In genomic region chr15:64792282-64792681, GRCh38 we compare ENCODE assay signal across 24 cellular contexts. TPM values are rescaled to one million over a fixed set of nuclear protein-coding genes. Genes with fewer than 3 reads are reported as not detected.
"Had no signal": no experiment of that assay in that cellular context is flagged by ENCODE, and none has a peak within 500 bp of the region (broad histone marks: within the 10 kb centered on the region; RNA-seq: fewer than 3 reads in every experiment).

No MANE protein-coding gene starts in this region.

- H3K27me3 ChIP-seq: breast epithelium had no signal

- H3K9me3 Mint-ChIP-seq: activated CD8-positive, alpha-beta T cell treated with anti-CD3 and anti-CD28 coated beads for 36 hours; activated naive CD8-positive, alpha-beta T cell treated with anti-CD3 and anti-CD28 coated beads, Interleukin-2, amount 10 ng/mL, durations not matched to agents 7 days and 5 days; activated T-cell treated with anti-CD3 and anti-CD28 coated beads, Interleukin-2, amount 50 U/mL, for 24 hours; activated T-helper 2 cell treated with anti-CD3 and anti-CD28 coated beads, Interferon-gamma antibody, Interleukin-2, Interleukin-4, amounts not matched to agents 10 μg/mL and 5 μg/mL and 100 μg/mL, durations not matched to agents 14 hours and 24 hours and 36 hours; dendritic cell treated with granulocyte-macrophage colony-stimulating factor and Interleukin-4, amounts not matched to agents 40 ng/mL and 50 ng/mL, for 4 days; immature natural killer cell; neural crest cell; stimulated activated naive CD8-positive, alpha-beta T cell treated with anti-CD3 and anti-CD28 coated beads, Interleukin-15, amount 100 ng/mL, for 72 hours; type B pancreatic cell had no signal

- DNase-seq: activated CD4-positive, alpha-beta T cell treated with anti-CD3 and anti-CD28 coated beads for 48 hours; activated CD4-positive, CD25-positive, alpha-beta regulatory T cell; activated CD8-positive, alpha-beta T cell treated with anti-CD3 and anti-CD28 coated beads for 36 hours; activated naive CD4-positive, alpha-beta T cell treated with Interleukin-2 at 50 U/mL for 16 hours; activated naive CD8-positive, alpha-beta T cell treated with anti-CD3 and anti-CD28 coated beads, Interleukin-2, amount 10 ng/mL, durations not matched to agents 7 days and 5 days; activated T-cell treated with anti-CD3 and anti-CD28 coated beads, Interleukin-2, amount 50 U/mL, for 24 hours; aorta; effector CD8-positive, alpha-beta T cell; immature natural killer cell; kidney glomerular epithelial cell; left ventricle myocardium inferior; mammary epithelial cell; right cardiac atrium; stimulated activated naive CD8-positive, alpha-beta T cell treated with anti-CD3 and anti-CD28 coated beads, Interleukin-15, amount 100 ng/mL, for 72 hours; T-helper 9 cell had no signal

- H3K36me3 Mint-ChIP-seq: activated naive CD8-positive, alpha-beta T cell treated with anti-CD3 and anti-CD28 coated beads, Interleukin-2, amount 10 ng/mL, durations not matched to agents 7 days and 5 days; immature natural killer cell; type B pancreatic cell had no signal

- H3K36me3 ChIP-seq: breast epithelium, left ventricle myocardium inferior, prostate gland had no signal

- ATAC-seq: activated CD8-positive, alpha-beta T cell treated with anti-CD3 and anti-CD28 coated beads for 36 hours; esophagus mucosa; stimulated activated naive CD8-positive, alpha-beta T cell treated with anti-CD3 and anti-CD28 coated beads, Interleukin-15, amount 100 ng/mL, for 72 hours had no signal

- H3K4me1 ChIP-seq: breast epithelium, left ventricle myocardium inferior, prostate gland had no signal

- H3K9me3 ChIP-seq: breast epithelium, left ventricle myocardium inferior, prostate gland had no signal

- H3K4me3 ChIP-seq: breast epithelium, left ventricle myocardium inferior, prostate gland, skin epidermis had no signal

- H3K27ac Mint-ChIP-seq: activated CD8-positive, alpha-beta T cell treated with anti-CD3 and anti-CD28 coated beads for 36 hours; activated naive CD8-positive, alpha-beta T cell treated with anti-CD3 and anti-CD28 coated beads, Interleukin-2, amount 10 ng/mL, durations not matched to agents 7 days and 5 days; activated T-cell treated with anti-CD3 and anti-CD28 coated beads, Interleukin-2, amount 50 U/mL, for 24 hours; activated T-helper 2 cell treated with anti-CD3 and anti-CD28 coated beads, Interferon-gamma antibody, Interleukin-2, Interleukin-4, amounts not matched to agents 10 μg/mL and 5 μg/mL and 100 μg/mL, durations not matched to agents 14 hours and 24 hours and 36 hours; dendritic cell treated with granulocyte-macrophage colony-stimulating factor and Interleukin-4, amounts not matched to agents 40 ng/mL and 50 ng/mL, for 4 days; immature natural killer cell; type B pancreatic cell had no signal

- H3K4me3 Mint-ChIP-seq: activated CD8-positive, alpha-beta T cell treated with anti-CD3 and anti-CD28 coated beads for 36 hours; activated naive CD8-positive, alpha-beta T cell treated with anti-CD3 and anti-CD28 coated beads, Interleukin-2, amount 10 ng/mL, durations not matched to agents 7 days and 5 days; activated T-cell treated with anti-CD3 and anti-CD28 coated beads, Interleukin-2, amount 50 U/mL, for 24 hours; dendritic cell treated with granulocyte-macrophage colony-stimulating factor and Interleukin-4, amounts not matched to agents 40 ng/mL and 50 ng/mL, for 4 days; immature natural killer cell; neural crest cell; stimulated activated naive CD8-positive, alpha-beta T cell treated with anti-CD3 and anti-CD28 coated beads, Interleukin-15, amount 100 ng/mL, for 72 hours; type B pancreatic cell had no signal

- H3K27ac ChIP-seq: breast epithelium, left ventricle myocardium inferior, prostate gland, skin epidermis had no signal

- H3K27me3 Mint-ChIP-seq: activated CD8-positive, alpha-beta T cell treated with anti-CD3 and anti-CD28 coated beads for 36 hours; activated T-cell treated with anti-CD3 and anti-CD28 coated beads, Interleukin-2, amount 50 U/mL, for 24 hours; dendritic cell treated with granulocyte-macrophage colony-stimulating factor and Interleukin-4, amounts not matched to agents 40 ng/mL and 50 ng/mL, for 4 days; stimulated activated naive CD8-positive, alpha-beta T cell treated with anti-CD3 and anti-CD28 coated beads, Interleukin-15, amount 100 ng/mL, for 72 hours; type B pancreatic cell had no signal

- H3K4me1 Mint-ChIP-seq: activated naive CD8-positive, alpha-beta T cell treated with anti-CD3 and anti-CD28 coated beads, Interleukin-2, amount 10 ng/mL, durations not matched to agents 7 days and 5 days; immature natural killer cell; neural crest cell; stimulated activated naive CD8-positive, alpha-beta T cell treated with anti-CD3 and anti-CD28 coated beads, Interleukin-15, amount 100 ng/mL, for 72 hours had no signal

RNA-seq across cellular contexts. Expression of gene RBPMS2, which starts 16.9 kb away (rescaled TPM):
- total RNA-seq: activated CD8-positive, alpha-beta T cell treated with anti-CD3 and anti-CD28 coated beads for 36 hours; activated naive CD8-positive, alpha-beta T cell treated with anti-CD3 and anti-CD28 coated beads, Interleukin-2, amount 10 ng/mL, durations not matched to agents 7 days and 5 days; mammary epithelial cell; temporal lobe had no signal
